ENCODE assay signal across 1 cellular context in genomic region chr3:32630266-32630665, GRCh38.
A peak's percentile ranks its signal among the peaks of the same experiment; 100 is the strongest.
TF ChIP-seq lines count a peak whose summit lies in the region.

No MANE protein-coding gene starts in this region.

TF ChIP-seq in HepG2, 621 proteins besides CTCF, POLR2A, EP300 and RAD21 (continued from another document and continues in another):
- no peak for TF ChIP-seq ATF6 (CRISPR knock-in tag; conservative IDR thresholded peaks at IDR 0.05)
- TF ChIP-seq ZNF781 (CRISPR knock-in tag; IDR thresholded peaks at IDR 0.05; ENCODE audit: borderline replicate concordance, not compliant biosample characterization), result no peak
- no peak for TF ChIP-seq ZNF367 (CRISPR knock-in tag; IDR thresholded peaks at IDR 0.05; ENCODE audit: borderline replicate concordance)
- TF ChIP-seq NFKBIZ (CRISPR knock-in tag; IDR thresholded peaks at IDR 0.05), result 0 out of 2 replicates have a peak, but pooled peaks have one; percentile 29
- no peak for TF ChIP-seq PLRG1 (conservative IDR thresholded peaks at IDR 0.05)
- no peak for TF ChIP-seq CBX1 (IDR thresholded peaks at IDR 0.05; ENCODE audit: low read depth)
- no peak for TF ChIP-seq KIAA2018 (CRISPR knock-in tag; IDR thresholded peaks at IDR 0.05; ENCODE audit: borderline replicate concordance)
- TF ChIP-seq SOX13 (IDR thresholded peaks at IDR 0.05), result no peak
- TF ChIP-seq SOX13 (CRISPR knock-in tag; conservative IDR thresholded peaks at IDR 0.05 in 1 of 2, IDR thresholded peaks at IDR 0.05 in 1 of 2), result peak in 1 of 2 experiments; percentile 87; a peak in 2 of 4 replicates
- no peak for TF ChIP-seq CBX5 (CRISPR knock-in tag; IDR thresholded peaks at IDR 0.05; ENCODE audit: borderline replicate concordance)
- TF ChIP-seq TFDP1 (CRISPR knock-in tag; IDR thresholded peaks at IDR 0.05; ENCODE audit: borderline replicate concordance), result no peak
- TF ChIP-seq FOXA1 (IDR thresholded peaks at IDR 0.05), result no peak
- TF ChIP-seq FOXA1 (CRISPR knock-in tag; IDR thresholded peaks at IDR 0.05), result peak; percentile 48; the same call in 1 of the 2 replicates
- TF ChIP-seq CC2D1A (CRISPR knock-in tag; IDR thresholded peaks at IDR 0.05), result no peak
- no peak for TF ChIP-seq PTBP1 (IDR thresholded peaks at IDR 0.05; ENCODE audit: low read depth, low read length, poor library complexity, severe bottlenecking)
- no peak for TF ChIP-seq CHD4 (IDR thresholded peaks at IDR 0.05; ENCODE audit: borderline replicate concordance, low read length)
- no peak for TF ChIP-seq HNRNPL (IDR thresholded peaks at IDR 0.05; ENCODE audit: low read depth, low read length)
- no peak for TF ChIP-seq ZNF33A (CRISPR knock-in tag; IDR thresholded peaks at IDR 0.05; ENCODE audit: borderline replicate concordance)
- TF ChIP-seq RFXANK (CRISPR knock-in tag; IDR thresholded peaks at IDR 0.05), result no peak
- no peak for TF ChIP-seq XBP1 (CRISPR knock-in tag; IDR thresholded peaks at IDR 0.05)
- TF ChIP-seq NFATC3 (CRISPR knock-in tag; IDR thresholded peaks at IDR 0.05), result no peak
- no peak for TF ChIP-seq ZNF710 (CRISPR knock-in tag; IDR thresholded peaks at IDR 0.05; ENCODE audit: borderline replicate concordance)
- peak; percentile 78; the same call in 1 of the 2 replicates for TF ChIP-seq ARID3A (IDR thresholded peaks at IDR 0.05; ENCODE audit: low read depth, low read length)
- no peak for TF ChIP-seq YEATS2 (CRISPR knock-in tag; IDR thresholded peaks at IDR 0.05; ENCODE audit: borderline replicate concordance)
- no peak for TF ChIP-seq RBM39 (IDR thresholded peaks at IDR 0.05; ENCODE audit: low read depth, low read length, poor library complexity, severe bottlenecking)
- no peak for TF ChIP-seq FOXP1 (IDR thresholded peaks at IDR 0.05)
- 0 out of 2 replicates have a peak, but pooled peaks have one; percentile 18 for TF ChIP-seq FOXP1 (CRISPR knock-in tag; IDR thresholded peaks at IDR 0.05)
- no peak for TF ChIP-seq ZNF331 (CRISPR knock-in tag; IDR thresholded peaks at IDR 0.05)
- TF ChIP-seq SMAD3 (CRISPR knock-in tag; IDR thresholded peaks at IDR 0.05), result 0 out of 2 replicates have a peak, but pooled peaks have one; percentile 59
- TF ChIP-seq ZGPAT (CRISPR knock-in tag; IDR thresholded peaks at IDR 0.05), result 0 out of 2 replicates have a peak, but pooled peaks have one; percentile 27
- TF ChIP-seq ZNF280B (CRISPR knock-in tag; IDR thresholded peaks at IDR 0.05; ENCODE audit: borderline replicate concordance), result no peak
- no peak for TF ChIP-seq REPIN1 (CRISPR knock-in tag; IDR thresholded peaks at IDR 0.05; ENCODE audit: borderline replicate concordance, low read depth)
- 0 out of 2 replicates have a peak, but pooled peaks have one; percentile 17 for TF ChIP-seq CREM (IDR thresholded peaks at IDR 0.05)
- TF ChIP-seq CREM (CRISPR knock-in tag; IDR thresholded peaks at IDR 0.05), result no peak
- TF ChIP-seq CHCHD3 (CRISPR knock-in tag; IDR thresholded peaks at IDR 0.05), result no peak
- TF ChIP-seq FOSL1 (CRISPR knock-in tag; IDR thresholded peaks at IDR 0.05; ENCODE audit: borderline replicate concordance), result peak; percentile 53; the same call in 1 of the 2 replicates
- TF ChIP-seq CHD2 (IDR thresholded peaks at IDR 0.05; ENCODE audit: low read depth, low read length), result no peak
- no peak for TF ChIP-seq ZNF772 (CRISPR knock-in tag; IDR thresholded peaks at IDR 0.05)
- TF ChIP-seq GATAD2A (CRISPR knock-in tag; IDR thresholded peaks at IDR 0.05), result peak; percentile 85
- peak; percentile 16; the same call in 1 of the 2 replicates for TF ChIP-seq JUNB (CRISPR knock-in tag; IDR thresholded peaks at IDR 0.05; ENCODE audit: borderline replicate concordance)
- TF ChIP-seq SP4 (CRISPR knock-in tag; IDR thresholded peaks at IDR 0.05), result no peak
- no peak for TF ChIP-seq ONECUT2 (CRISPR knock-in tag; IDR thresholded peaks at IDR 0.05)
- no peak for TF ChIP-seq MLXIP (CRISPR knock-in tag; IDR thresholded peaks at IDR 0.05; ENCODE audit: borderline replicate concordance)
